2 cellular contexts compared by ENCODE assay signal in the genomic region with DNA sequence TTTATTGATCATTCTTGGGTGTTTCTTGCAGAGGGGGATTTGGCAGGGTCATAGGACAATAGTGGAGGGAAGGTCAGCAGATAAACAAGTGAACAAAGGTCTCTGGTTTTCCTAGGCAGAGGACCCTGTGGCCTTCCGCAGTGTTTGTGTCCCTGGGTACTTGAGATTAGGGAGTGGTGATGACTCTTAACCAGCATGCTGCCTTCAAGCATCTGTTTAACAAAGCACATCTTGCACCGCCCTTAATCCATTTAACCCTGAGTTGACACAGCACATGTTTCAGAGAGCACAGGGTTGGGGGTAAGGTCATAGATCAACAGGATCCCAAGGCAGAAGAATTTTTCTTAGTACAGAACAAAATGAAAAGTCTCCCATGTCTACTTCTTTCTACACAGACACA. TPM values are rescaled to one million over a fixed set of nuclear protein-coding genes. Genes with fewer than 3 reads are reported as not detected.
"Had no signal": no experiment of that assay in that cellular context is flagged by ENCODE, and none has a peak within 500 bp of the region (broad histone marks: within the 10 kb centered on the region; RNA-seq: fewer than 3 reads in every experiment).

No MANE protein-coding gene starts in this region.

RNA-seq across cellular contexts. Expression of gene NXF3, which starts 10.9 kb away (rescaled TPM):
- total RNA-seq: G401, GM12878 had no signal

RNA-seq across cellular contexts. Expression of gene BEX1, which starts 39.9 kb away (rescaled TPM):
- total RNA-seq: GM12878 had no signal
